Comparison of ENCODE assay signal across 8 cellular contexts in genomic region chr5:115842089-115842881, GRCh38. TPM values are rescaled to one million over a fixed set of nuclear protein-coding genes. Genes with fewer than 3 reads are reported as not detected.
DNase-seq lines count a peak whose midpoint lies in the region; ATAC-seq and TF ChIP-seq lines count a peak whose summit lies in the region.

No MANE protein-coding gene starts in this region.

- H3K4me1 ChIP-seq in uterus: peaks cover 0 to 5% of the 10 kb centered on the region in 2 donors

- POLR2A ChIA-PET in AG04449 (lab: Yijun Ruan, JAX): interaction anchor here (2.0 kb wide), 1 partner anchor 216 kb away, joined by 9 read pairs; the partner anchor contains the start of gene TMED7

- peak overlapping the region; percentile 96 for H3K27ac ChIP-seq in WERI-Rb-1
- peak overlapping the region; percentile 94 to 96 for H3K27ac ChIP-seq in uterus

- TF ChIP-seq CTCF in AG04449 (IDR thresholded peaks at IDR 0.05; ENCODE audit: insufficient read depth, low read length, missing control alignments): peak; percentile 34
- peak; percentile 31 for TF ChIP-seq CTCF in GM12873 (IDR thresholded peaks at IDR 0.05; ENCODE audit: insufficient read depth, low read depth, low read length, missing control alignments)
- TF ChIP-seq CTCF in NB4 (IDR thresholded peaks at IDR 0.05; ENCODE audit: low read depth, low read length): peak; percentile 19
- peak; percentile 58 for TF ChIP-seq CTCF in WERI-Rb-1 (IDR thresholded peaks at IDR 0.05; ENCODE audit: low read depth, low read length)
- TF ChIP-seq CTCF in epithelial cell of esophagus (IDR thresholded peaks at IDR 0.05; ENCODE audit: insufficient read depth, low read depth, low read length, missing control alignments): no peak
- peak in 3 of 4 experiments; percentile 29 to 40 (median 35) for TF ChIP-seq CTCF in uterus (IDR thresholded peaks at IDR 0.05)

- peak overlapping the region; percentile 81 for H3K4me3 ChIP-seq in AG04449 (ENCODE audit: low read depth, low read length)
- peak overlapping the region; percentile 91 for H3K4me3 ChIP-seq in NB4 (ENCODE audit: low read depth, low read length)
- peak overlapping the region; percentile 72 for H3K4me3 ChIP-seq in WERI-Rb-1 (ENCODE audit: low read depth, low read length)
- H3K4me3 ChIP-seq in epithelial cell of esophagus (ENCODE audit: low read length): peak overlapping the region; percentile 82
- H3K4me3 ChIP-seq in uterus: peak overlapping the region; percentile 88

- peak; percentile 22 for ATAC-seq in HG02610 (IDR thresholded peaks at IDR 0.05; ENCODE audit: unreplicated experiment)

- CTCF ChIA-PET in AG04449 (lab: Yijun Ruan, JAX): interaction anchor here (1.5 to 3.7 kb wide), 6 partner anchors 10 to 534 kb away, joined by 3 to 27 read pairs (median 6); no protein-coding TSS in a partner anchor

- no peaks in the 10 kb centered on the region for H3K27me3 ChIP-seq in WERI-Rb-1 (ENCODE audit: insufficient read depth, low read depth, severe bottlenecking)
- H3K27me3 ChIP-seq in uterus: no peaks in the 10 kb centered on the region

- no peak for TF ChIP-seq POLR2A in NB4 (IDR thresholded peaks at IDR 0.05; ENCODE audit: extremely low read depth, insufficient read length)
- TF ChIP-seq POLR2A in uterus (IDR thresholded peaks at IDR 0.05): peak in 1 of 2 donors; percentile 18

- H3K36me3 ChIP-seq in WERI-Rb-1 (peaks cover 8% of the 10 kb centered on the region), uterus (no peaks in the 10 kb centered on the region)

- intact Hi-C loops in uterus (cut with DNase I; ENCODE audit: low total_unique reads): no loop called here

- DNase-seq in AG04449 (ENCODE audit: low read depth, low spot score) (no peak), NB4 (ENCODE audit: low read depth) (peak; percentile 81), WERI-Rb-1 (peak; percentile 82), epithelial cell of esophagus (ENCODE audit: low read depth) (no peak), mucosa of gallbladder (ENCODE audit: low spot score) (peak; percentile 16), uterus (peak in 1 of 2 donors; percentile 22)

- H3K9me3 ChIP-seq in WERI-Rb-1 (ENCODE audit: severe bottlenecking) (no peaks in the 10 kb centered on the region), uterus (no peaks in the 10 kb centered on the region)

RNA-seq across cellular contexts. Expression of gene AP3S1, which starts 0.6 kb away (rescaled TPM):
- total RNA-seq in mucosa of gallbladder: 72.0 TPM
- 10 to 100 TPM; 31.8 to 87.2 (median 60.8) TPM for total RNA-seq in uterus

RNA-seq across cellular contexts. Expression of gene ATG12, which starts 0.9 kb away (rescaled TPM):
- total RNA-seq in mucosa of gallbladder: 36.5 TPM
- total RNA-seq in uterus: 100 to 1,000 TPM in 1 of 4 donors, 10 to 100 TPM in 3; 27.4 to 118 (median 63.7) TPM

RNA-seq across cellular contexts. Expression of gene CDO1, which starts 25.8 kb away (rescaled TPM):
- total RNA-seq in mucosa of gallbladder: 10.8 TPM
- 10 to 100 TPM in 2 of 4 donors, 1 to 10 TPM in 2; 1.2 to 33.9 (median 8.5) TPM for total RNA-seq in uterus

Comparison
In these comparisons a context has a peak if more than half of its experiments do, and no peak if none do; other contexts are left out.
1. DNase-seq: peak in NB4 (single experiment), WERI-Rb-1 (single experiment) and mucosa of gallbladder (single experiment); none in AG04449 (single experiment) and epithelial cell of esophagus (single experiment).
2. Peak in every context shown above with its lines, with median percentiles within 50 percentile points of each other: H3K4me3 ChIP-seq.